ENCODE assay signal across 8 cellular contexts in genomic region chr10:46028584-46029570, GRCh38. TPM values are rescaled to one million over a fixed set of nuclear protein-coding genes. Genes with fewer than 3 reads are reported as not detected.
A peak's percentile ranks its signal among the peaks of the same experiment; 100 is the strongest.
DNase-seq lines count a peak whose midpoint lies in the region; ATAC-seq, FAIRE-seq and TF ChIP-seq lines count a peak whose summit lies in the region.

No MANE protein-coding gene starts in this region.

- peak; percentile 71 for TF ChIP-seq RAD21 in HepG2 (CRISPR knock-in tag; IDR thresholded peaks at IDR 0.05)

- in situ Hi-C loops in HepG2 (cut with HindIII; ENCODE audit: extremely low pct_ligation_motif_present, low pct_unique_long_range_greater_than_20kb), result no loop called here

- H3K27ac ChIP-seq in HepG2 (ENCODE audit: extremely low read length, insufficient read depth, low read length), result peak overlapping the region; percentile 86
- peak overlapping the region in 1 of 2 donors; percentile 31 for H3K27ac ChIP-seq in testis

- TF ChIP-seq POLR2A in HepG2 (IDR thresholded peaks at IDR 0.05; ENCODE audit: insufficient read depth in 1 of 2, low read depth in 2 of 2, low read length in 2 of 2) (peak; percentile 52 to 67; a peak in 3 of 4 replicates), testis (IDR thresholded peaks at IDR 0.05) (no peak)

- H3K9me3 ChIP-seq in HepG2 (ENCODE audit: low read length) (no peaks in the 10 kb centered on the region), testis (no peaks in the 10 kb centered on the region)

- FAIRE-seq in D721Med (lab: Jason Lieb, UNC) (no peak), HTR-8/SVneo (lab: Jason Lieb, UNC) (no peak), bronchial epithelial cell (lab: Jason Lieb, UNC) (no peak), HepG2 (lab: Jason Lieb, UNC) (no peak)

- no peaks in the 10 kb centered on the region for H3K27me3 ChIP-seq in bronchial epithelial cell (ENCODE audit: control insufficient read depth, insufficient read depth, low read length)
- no peaks in the 10 kb centered on the region; a peak in 1 of 5 replicates for H3K27me3 ChIP-seq in HepG2 (ENCODE audit: control insufficient read depth in 1 of 2, insufficient read depth in 2 of 2, low read length in 2 of 2)
- no peaks in the 10 kb centered on the region for H3K27me3 ChIP-seq in testis

- DNase-seq in D721Med (ENCODE audit: insufficient read length, low spot score), result no peak
- peak; percentile 62 for DNase-seq in HTR-8/SVneo (ENCODE audit: insufficient read length, low spot score)
- DNase-seq in RKO (ENCODE audit: low spot score), result peak; percentile 99
- peak; percentile 78 for DNase-seq in bronchial epithelial cell (ENCODE audit: low read depth)
- DNase-seq in HepG2 (ENCODE audit: low spot score), result peak; percentile 95
- no peak for DNase-seq in testis
- DNase-seq in posterior cingulate gyrus, result no peak

- H3K9ac ChIP-seq in HepG2 (ENCODE audit: insufficient read depth, low read depth, low read length), result peak overlapping the region; percentile 96

- TF ChIP-seq CTCF in D721Med (IDR thresholded peaks at IDR 0.05; ENCODE audit: insufficient read depth, missing control alignments) (peak; percentile 81), bronchial epithelial cell (IDR thresholded peaks at IDR 0.05; ENCODE audit: insufficient read depth, low read length, severe bottlenecking) (peak; percentile 42), HepG2 (CRISPR knock-in tag; IDR thresholded peaks at IDR 0.05) (peak; percentile 87), testis (IDR thresholded peaks at IDR 0.05) (peak in 2 of 3 experiments; percentile 52 to 59)

- WGBS in HepG2 (ENCODE audit: low lambda C conversion rate), result under 1% methylated on average over 7 of the region's 7 CpGs
- 23 to 32% methylated on average over 7 of the region's 7 CpGs for WGBS in testis, 2 donors

- H3K36me3 ChIP-seq in bronchial epithelial cell (ENCODE audit: control insufficient read depth, insufficient read depth, low read length) (no peaks in the 10 kb centered on the region), HepG2 (replicated peaks in 1 of 2; ENCODE audit: control insufficient read depth in 1 of 2, insufficient read depth in 2 of 2, low read length in 2 of 2) (peaks cover 0 to 6% of the 10 kb centered on the region in 2 experiments; a peak in 2 of 5 replicates), testis (ENCODE audit: low read depth, missing control alignments) (no peaks in the 10 kb centered on the region)

- H3K4me2 ChIP-seq in HepG2 (ENCODE audit: low read depth, low read length), result peak overlapping the region; percentile 93

- POLR2A ChIA-PET in HepG2 (lab: Yijun Ruan, JAX), result interaction anchor here (1.3 to 2.4 kb wide), 4 partner anchors 9 to 27 kb away, joined by 8 to 22 read pairs (median 14); no protein-coding TSS in a partner anchor

- intact Hi-C loops in HepG2 (cut with micrococcal nuclease; ENCODE audit: unreplicated experiment) (loop anchor here (2.0 to 10.0 kb wide), 2 partner anchors 46 to 196 kb away; no protein-coding TSS in a partner anchor), testis (cut with DNase I; ENCODE audit: low total_unique reads) (no loop called here), posterior cingulate gyrus (cut with DNase I) (loop anchor here (10.0 kb wide), 1 partner anchor 54 kb away; the partner anchor contains the start of gene TIMM23)

- ATAC-seq in GM19023 (IDR thresholded peaks at IDR 0.05; ENCODE audit: unreplicated experiment), result peak; percentile 35
- peak; percentile 31 for ATAC-seq in HepG2

- peaks cover 78% of the 10 kb centered on the region for H3K79me2 ChIP-seq in HepG2 (ENCODE audit: insufficient read depth, low read length)

- BruUV-seq in HepG2 (replicated peaks; lab: Mats Ljungman, UMichigan), result TSS peak; percentile 59

- H3K4me3 ChIP-seq in bronchial epithelial cell (ENCODE audit: low read depth, low read length), result peak overlapping the region; percentile 87
- peak overlapping the region; percentile 85 to 92 (median 88) for H3K4me3 ChIP-seq in HepG2 (replicated peaks in 1 of 3; ENCODE audit: insufficient read depth in 1 of 3, low read depth in 2 of 3, low read length in 3 of 3)
- no peak overlapping the region for H3K4me3 ChIP-seq in testis

- no peak overlapping the region for H2AFZ ChIP-seq in HepG2 (ENCODE audit: low read length)

- peaks cover 47% of the 10 kb centered on the region for H4K20me1 ChIP-seq in HepG2 (ENCODE audit: insufficient read depth, low read length)

- H3K4me1 ChIP-seq in HepG2 (ENCODE audit: insufficient read depth, low read length), result peaks cover 79% of the 10 kb centered on the region
- peaks cover 50% of the 10 kb centered on the region for H3K4me1 ChIP-seq in testis

- TF ChIP-seq EP300 in HepG2 (IDR thresholded peaks at IDR 0.05; ENCODE audit: low read depth in 2 of 2, low read length in 2 of 2) (peak in 1 of 2 experiments; percentile 73; a peak in 2 of 4 replicates), HepG2 (CRISPR knock-in tag; IDR thresholded peaks at IDR 0.05; ENCODE audit: borderline replicate concordance) (no peak)

- CTCF ChIA-PET in HepG2 (lab: Yijun Ruan, JAX; ENCODE audit: low intra/inter-chr PET ratio, low total read pairs), result interaction anchor here (0.7 to 1.0 kb wide), 2 partner anchors 45 to 46 kb away, joined by 3 read pairs; no protein-coding TSS in a partner anchor

RNA-seq across cellular contexts. Expression of gene NCOA4, which starts 1.5 kb away (rescaled TPM):
- total RNA-seq in bronchial epithelial cell, result 150 and 169 TPM in 2 replicates
- 306 and 519 TPM in 2 replicates for total RNA-seq in HepG2 (2016; rRNA removed; fragmentation: Illumina TruSeq; extraction: Trizol)
- total RNA-seq in HepG2 (2016; cell fraction: cytosol; rRNA removed; fragmentation: Illumina TruSeq; extraction: Trizol; ENCODE audit: low read depth), result 41.5 and 47.9 TPM in 2 replicates
- total RNA-seq in HepG2 (2016; cell fraction: insoluble cytoplasmic fraction; rRNA removed; fragmentation: Illumina TruSeq; extraction: Trizol), result 301 and 511 TPM in 2 replicates
- total RNA-seq in HepG2 (2016; cell fraction: membrane; rRNA removed; fragmentation: Illumina TruSeq; extraction: Trizol), result 139 and 156 TPM in 2 replicates
- 164 and 168 TPM in 2 replicates for total RNA-seq in HepG2 (2016; cell fraction: nucleus; rRNA removed; fragmentation: Illumina TruSeq; extraction: Trizol)
- 324 and 400 TPM in 2 replicates for polyA plus RNA-seq in HepG2 (2011; rRNA removed)
- 198 and 289 TPM in 2 replicates for polyA plus RNA-seq in HepG2 (2011; cell fraction: cytosol; rRNA removed)
- polyA plus RNA-seq in HepG2 (2011; cell fraction: nucleus; rRNA removed), result 115 and 150 TPM in 2 replicates
- polyA plus RNA-seq in HepG2 (2012), result 250 and 343 TPM in 2 replicates
- polyA plus RNA-seq in HepG2 (2016; cell fraction: cytosol; fragmentation: Illumina TruSeq; extraction: Trizol; ENCODE audit: low read depth), result 15.2 and 17.3 TPM in 2 replicates
- 352 and 368 TPM in 2 replicates for polyA plus RNA-seq in HepG2 (2016; cell fraction: insoluble cytoplasmic fraction; fragmentation: Illumina TruSeq; extraction: Trizol; ENCODE audit: low read depth)
- 48.5 and 57.6 TPM in 2 replicates for polyA plus RNA-seq in HepG2 (2016; cell fraction: membrane; fragmentation: Illumina TruSeq; extraction: Trizol; ENCODE audit: low read depth)
- 161 and 162 TPM in 2 replicates for polyA plus RNA-seq in HepG2 (2016; cell fraction: nucleus; fragmentation: Illumina TruSeq; extraction: Trizol; ENCODE audit: insufficient read depth, low read depth)
- 203 and 487 TPM in 2 replicates for polyA minus RNA-seq in HepG2 (2011; rRNA and poly(A)+ RNA removed; ENCODE audit: low replicate concordance)
- polyA minus RNA-seq in HepG2 (2011; cell fraction: cytosol; rRNA and poly(A)+ RNA removed), result 356 and 419 TPM in 2 replicates
- polyA minus RNA-seq in HepG2 (2011; cell fraction: nucleus; rRNA and poly(A)+ RNA removed), result 163 and 303 TPM in 2 replicates
- total RNA-seq in testis, result 10 to 100 TPM; 64.4 to 76.0 TPM
- polyA plus RNA-seq in testis (ENCODE audit: insufficient read depth, low read depth, low replicate concordance), result 90.8 TPM

RNA-seq across cellular contexts. Expression of gene MSMB, which starts 17.2 kb away (rescaled TPM):
- 1.1 and 16.4 TPM in 2 replicates for total RNA-seq in bronchial epithelial cell
- not detected in 2 replicates for total RNA-seq in HepG2 (2016; rRNA removed; fragmentation: Illumina TruSeq; extraction: Trizol)
- not detected in 2 replicates for total RNA-seq in HepG2 (2016; cell fraction: cytosol; rRNA removed; fragmentation: Illumina TruSeq; extraction: Trizol; ENCODE audit: low read depth)
- total RNA-seq in HepG2 (2016; cell fraction: insoluble cytoplasmic fraction; rRNA removed; fragmentation: Illumina TruSeq; extraction: Trizol), result not detected in 2 replicates
- not detected in 2 replicates for total RNA-seq in HepG2 (2016; cell fraction: membrane; rRNA removed; fragmentation: Illumina TruSeq; extraction: Trizol)
- not detected in 2 replicates for total RNA-seq in HepG2 (2016; cell fraction: nucleus; rRNA removed; fragmentation: Illumina TruSeq; extraction: Trizol)
- 0.84 and 1.3 TPM in 2 replicates for polyA plus RNA-seq in HepG2 (2011; rRNA removed)
- polyA plus RNA-seq in HepG2 (2011; cell fraction: cytosol; rRNA removed), result not detected in 2 replicates
- not detected in 2 replicates for polyA plus RNA-seq in HepG2 (2011; cell fraction: nucleus; rRNA removed)
- 4.1 and 8.1 TPM in 2 replicates for polyA plus RNA-seq in HepG2 (2012)
- polyA plus RNA-seq in HepG2 (2016; cell fraction: cytosol; fragmentation: Illumina TruSeq; extraction: Trizol; ENCODE audit: low read depth), result not detected in 2 replicates
- polyA plus RNA-seq in HepG2 (2016; cell fraction: insoluble cytoplasmic fraction; fragmentation: Illumina TruSeq; extraction: Trizol; ENCODE audit: low read depth), result not detected in 2 replicates
- polyA plus RNA-seq in HepG2 (2016; cell fraction: membrane; fragmentation: Illumina TruSeq; extraction: Trizol; ENCODE audit: low read depth), result not detected in 2 replicates
- not detected in 2 replicates for polyA plus RNA-seq in HepG2 (2016; cell fraction: nucleus; fragmentation: Illumina TruSeq; extraction: Trizol; ENCODE audit: insufficient read depth, low read depth)
- not detected in 2 replicates for polyA minus RNA-seq in HepG2 (2011; rRNA and poly(A)+ RNA removed; ENCODE audit: low replicate concordance)
- polyA minus RNA-seq in HepG2 (2011; cell fraction: cytosol; rRNA and poly(A)+ RNA removed), result not detected in 2 replicates
- not detected in 2 replicates for polyA minus RNA-seq in HepG2 (2011; cell fraction: nucleus; rRNA and poly(A)+ RNA removed)
- total RNA-seq in testis, result 1 to 10 TPM in 1 of 2 donors, not detected in 1; 1.4 TPM
- 11.6 TPM for polyA plus RNA-seq in testis (ENCODE audit: insufficient read depth, low read depth, low replicate concordance)

RNA-seq across cellular contexts. Expression of gene TIMM23, which starts 56.6 kb away (rescaled TPM):
- 86.4 and 114 TPM in 2 replicates for total RNA-seq in bronchial epithelial cell
- total RNA-seq in HepG2 (2016; rRNA removed; fragmentation: Illumina TruSeq; extraction: Trizol), result 98.6 and 105 TPM in 2 replicates
- total RNA-seq in HepG2 (2016; cell fraction: cytosol; rRNA removed; fragmentation: Illumina TruSeq; extraction: Trizol; ENCODE audit: low read depth), result 38.4 and 41.4 TPM in 2 replicates
- 102 and 111 TPM in 2 replicates for total RNA-seq in HepG2 (2016; cell fraction: insoluble cytoplasmic fraction; rRNA removed; fragmentation: Illumina TruSeq; extraction: Trizol)
- total RNA-seq in HepG2 (2016; cell fraction: membrane; rRNA removed; fragmentation: Illumina TruSeq; extraction: Trizol), result 49.4 and 51.1 TPM in 2 replicates
- total RNA-seq in HepG2 (2016; cell fraction: nucleus; rRNA removed; fragmentation: Illumina TruSeq; extraction: Trizol), result 65.9 and 68.3 TPM in 2 replicates
- polyA plus RNA-seq in HepG2 (2011; rRNA removed), result 59.1 and 80.2 TPM in 2 replicates
- 55.4 and 78.1 TPM in 2 replicates for polyA plus RNA-seq in HepG2 (2011; cell fraction: cytosol; rRNA removed)
- 19.7 and 23.5 TPM in 2 replicates for polyA plus RNA-seq in HepG2 (2011; cell fraction: nucleus; rRNA removed)
- 63.5 and 76.7 TPM in 2 replicates for polyA plus RNA-seq in HepG2 (2012)
- 32.7 and 33.7 TPM in 2 replicates for polyA plus RNA-seq in HepG2 (2016; cell fraction: cytosol; fragmentation: Illumina TruSeq; extraction: Trizol; ENCODE audit: low read depth)
- 126 and 140 TPM in 2 replicates for polyA plus RNA-seq in HepG2 (2016; cell fraction: insoluble cytoplasmic fraction; fragmentation: Illumina TruSeq; extraction: Trizol; ENCODE audit: low read depth)
- polyA plus RNA-seq in HepG2 (2016; cell fraction: membrane; fragmentation: Illumina TruSeq; extraction: Trizol; ENCODE audit: low read depth), result 42.9 and 45.4 TPM in 2 replicates
- 119 and 120 TPM in 2 replicates for polyA plus RNA-seq in HepG2 (2016; cell fraction: nucleus; fragmentation: Illumina TruSeq; extraction: Trizol; ENCODE audit: insufficient read depth, low read depth)
- polyA minus RNA-seq in HepG2 (2011; rRNA and poly(A)+ RNA removed; ENCODE audit: low replicate concordance), result 27.0 and 73.4 TPM in 2 replicates
- polyA minus RNA-seq in HepG2 (2011; cell fraction: cytosol; rRNA and poly(A)+ RNA removed), result 35.2 and 36.4 TPM in 2 replicates
- 32.4 and 33.3 TPM in 2 replicates for polyA minus RNA-seq in HepG2 (2011; cell fraction: nucleus; rRNA and poly(A)+ RNA removed)
- 100 to 1,000 TPM; 113 to 119 TPM for total RNA-seq in testis
- polyA plus RNA-seq in testis (ENCODE audit: insufficient read depth, low read depth, low replicate concordance), result 214 TPM

Comparison
In these comparisons a context has a peak if more than half of its experiments do, and no peak if none do; other contexts are left out.
1. DNase-seq: peak in HTR-8/SVneo (single experiment), RKO (single experiment), bronchial epithelial cell (single experiment) and HepG2 (single experiment); none in D721Med (single experiment), testis (single experiment) and posterior cingulate gyrus (0 of 10).
2. H3K4me3 ChIP-seq: peak in bronchial epithelial cell (single experiment) and HepG2 (3 of 3); none in testis (0 of 2).
3. Peak in every context shown above with its lines, with median percentiles within 50 percentile points of each other: CTCF ChIP-seq.